In the genomic region with DNA sequence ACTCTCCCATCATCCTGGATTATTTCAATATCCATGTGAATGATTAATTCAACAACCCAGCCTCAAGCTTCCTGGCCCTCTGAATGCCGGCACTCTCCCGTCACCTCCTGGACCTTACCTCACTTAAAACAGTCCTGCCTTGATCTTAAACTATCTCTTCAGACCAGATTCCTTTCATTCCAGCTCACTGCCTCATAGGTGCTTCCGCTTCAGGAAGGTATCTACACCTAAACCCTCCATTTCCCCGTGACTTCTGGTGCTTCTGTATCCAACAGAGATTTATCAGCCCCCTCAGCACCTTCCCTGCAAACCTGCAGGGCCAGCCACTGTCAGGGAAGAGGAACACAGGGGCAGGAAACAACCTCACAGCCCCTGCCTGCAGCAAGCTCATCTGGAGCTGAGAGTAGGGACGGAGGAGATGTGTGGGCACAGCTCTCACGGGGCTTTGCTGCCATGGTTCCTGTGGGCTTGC, we compare ENCODE assay signal across 20 cellular contexts.
DNase-seq lines count a peak whose midpoint lies in the region; ATAC-seq, FAIRE-seq and TF ChIP-seq lines count a peak whose summit lies in the region.
"Had no signal": no experiment of that assay in that cellular context is flagged by ENCODE, and none has a peak within 500 bp of the region (broad histone marks: within the 10 kb centered on the region; RNA-seq: fewer than 3 reads in every experiment).

No MANE protein-coding gene starts in this region.

- no peak overlapping the region for H4K91ac ChIP-seq in H1 (replicated peaks; ENCODE audit: insufficient read length, low read length)

- TF ChIP-seq CTCF in HepG2 (CRISPR knock-in tag; IDR thresholded peaks at IDR 0.05) (no peak), right lobe of liver (IDR thresholded peaks at IDR 0.05) (no peak), H1 (IDR thresholded peaks at IDR 0.05; ENCODE audit: control extremely low read depth in 1 of 3, insufficient read depth in 1 of 3, low read depth in 1 of 3, low read length in 3 of 3) (no peak)

- H3K79me2 ChIP-seq in HepG2 (ENCODE audit: insufficient read depth, low read length) (no peaks in the 10 kb centered on the region), H1 (ENCODE audit: control insufficient read depth in 1 of 2, insufficient read depth in 2 of 2, low read length in 2 of 2) (no peaks in the 10 kb centered on the region)

- H3K4me3 ChIP-seq in HepG2 (replicated peaks in 1 of 3; ENCODE audit: insufficient read depth in 1 of 3, low read depth in 2 of 3, low read length in 3 of 3) = no peak overlapping the region
- no peak overlapping the region for H3K4me3 ChIP-seq in right lobe of liver
- H3K4me3 ChIP-seq in H1 (ENCODE audit: extremely low read depth in 1 of 4, insufficient read depth in 2 of 4, low read depth in 3 of 4, low read length in 4 of 4) = no peak overlapping the region
- H3K4me3 ChIP-seq: skin epidermis had no signal

- H3K18ac ChIP-seq in H1 (ENCODE audit: extremely low read depth, low read length) = peak overlapping the region; percentile 19

- peak overlapping the region; percentile 78 for H2BK12ac ChIP-seq in H1 (ENCODE audit: low read depth, low read length)

- WGBS in HepG2 (ENCODE audit: low lambda C conversion rate) = 27% methylated on average over 6 of the region's 6 CpGs
- 71% methylated on average over 6 of the region's 6 CpGs for WGBS in right lobe of liver (ENCODE audit: insufficient coverage, low coverage, low lambda C conversion rate, missing lambda C conversion rate)
- WGBS in H1 (ENCODE audit: extremely low coverage in 1 of 2, insufficient coverage in 1 of 2, insufficient read length in 1 of 2, insufficient replicate concordance in 2 of 2, low coverage in 1 of 2, low lambda C conversion rate in 2 of 2, missing lambda C conversion rate in 1 of 2), 2 experiments = 28% methylated on average over 6 of the region's 6 CpGs; no CpG with 5 or more reads in 1 of the 2 experiments

- H3K9me3 ChIP-seq in HepG2 (ENCODE audit: low read length) = no peaks in the 10 kb centered on the region
- no peaks in the 10 kb centered on the region for H3K9me3 ChIP-seq in right lobe of liver
- H3K9me3 ChIP-seq in H1 (ENCODE audit: insufficient read depth in 2 of 2, low read depth in 1 of 2, low read length in 1 of 2) = no peaks in the 10 kb centered on the region

- H2AK5ac ChIP-seq in H1 (ENCODE audit: low read depth, low read length) = no peak overlapping the region

- no peak overlapping the region for H3K9ac ChIP-seq in HepG2 (ENCODE audit: insufficient read depth, low read depth, low read length)
- H3K9ac ChIP-seq in H1 (replicated peaks in 1 of 4; ENCODE audit: extremely low read depth in 1 of 4, low read depth in 3 of 4, low read length in 3 of 4) = no peak overlapping the region; a peak in 2 of 7 replicates
- H3K9ac ChIP-seq: KMS-11 had no signal

- POLR2A ChIA-PET in HepG2 (lab: Yijun Ruan, JAX) (no interaction called here), H1 (lab: Charles Lee; ENCODE audit: partially characterized antibody) (interaction anchor here (0.8 to 2.0 kb wide), 3 partner anchors 16 to 190 kb away, joined by 3 to 6 read pairs (median 3); a partner anchor contains a TSS)

- H3K56ac ChIP-seq in H1 (replicated peaks; ENCODE audit: insufficient read length, low read depth, low read length) = no peak overlapping the region

- H3K27me3 Mint-ChIP-seq in activated CD8-positive, alpha-beta memory T cell treated with anti-CD3 and anti-CD28 coated beads, Interleukin-2, amount 10 ng/mL, durations not matched to agents 7 days and 5 days = peaks cover 18% of the 10 kb centered on the region

- H3K36me3 Mint-ChIP-seq in activated CD8-positive, alpha-beta memory T cell treated with anti-CD3 and anti-CD28 coated beads, Interleukin-2, amount 10 ng/mL, durations not matched to agents 7 days and 5 days = no peaks in the 10 kb centered on the region
- H3K36me3 Mint-ChIP-seq: CD8-positive, alpha-beta memory T cell had no signal

- TF ChIP-seq RAD21 in HepG2 (CRISPR knock-in tag; IDR thresholded peaks at IDR 0.05) (no peak), H1 (IDR thresholded peaks at IDR 0.05 in 1 of 2, conservative IDR thresholded peaks at IDR 0.05 in 1 of 2; ENCODE audit: low read depth in 2 of 2, low read length in 2 of 2) (0 out of 4 replicates have a peak, but pooled peaks of 1 of the 2 experiments have one; percentile 4)

- H3K4me1 ChIP-seq in HepG2 (ENCODE audit: insufficient read depth, low read length) = peaks cover 22% of the 10 kb centered on the region
- peaks cover 0 to 11% (median 2%) of the 10 kb centered on the region in 4 donors for H3K4me1 ChIP-seq in right lobe of liver
- peaks cover 7 to 16% (median 12%) of the 10 kb centered on the region in 4 experiments for H3K4me1 ChIP-seq in H1 (replicated peaks in 1 of 4; ENCODE audit: control insufficient read depth in 3 of 4, insufficient read depth in 4 of 4, low read length in 3 of 4)

- H3K4ac ChIP-seq in H1 (replicated peaks; ENCODE audit: insufficient read length, low read depth, low read length) = no peak overlapping the region

- CTCF ChIA-PET in HepG2 (lab: Yijun Ruan, JAX; ENCODE audit: low intra/inter-chr PET ratio, low total read pairs) (no interaction called here), H1 (lab: Charles Lee; ENCODE audit: partially characterized antibody) (interaction anchor here (1.1 to 1.6 kb wide), 4 partner anchors 12 to 254 kb away, joined by 3 to 7 read pairs (median 4); no protein-coding TSS in a partner anchor)
- CTCF ChIA-PET in activated CD8-positive, alpha-beta memory T cell treated with anti-CD3 and anti-CD28 coated beads, Interleukin-2, amount 10 ng/mL, durations not matched to agents 7 days and 5 days (lab: Charles Lee) = no interaction called here

- H3K27ac ChIP-seq in HepG2 (ENCODE audit: extremely low read length, insufficient read depth, low read length) (no peak overlapping the region), right lobe of liver (no peak overlapping the region), H1 (ENCODE audit: low read depth, low read length) (no peak overlapping the region)
- H3K27ac ChIP-seq: KMS-11, skin epidermis had no signal

- H2BK5ac ChIP-seq in H1 (ENCODE audit: low read depth, low read length) = peak overlapping the region; percentile 93; the same call in 1 of the 2 replicates

- H2AFZ ChIP-seq in HepG2 (ENCODE audit: low read length) (no peak overlapping the region), H1 (ENCODE audit: low read length) (peak overlapping the region; percentile 98)

- H4K5ac ChIP-seq in H1 (ENCODE audit: insufficient read length, low read depth, low read length) = no peak overlapping the region

- no peaks in the 10 kb centered on the region for H3K9me3 Mint-ChIP-seq in activated CD8-positive, alpha-beta memory T cell treated with anti-CD3 and anti-CD28 coated beads, Interleukin-2, amount 10 ng/mL, durations not matched to agents 7 days and 5 days (ENCODE audit: low read depth)
- H3K9me3 Mint-ChIP-seq: activated T-helper 2 cell treated with anti-CD3 and anti-CD28 coated beads, Interferon-gamma antibody, Interleukin-2, Interleukin-4, amounts not matched to agents 10 μg/mL and 5 μg/mL and 100 μg/mL, durations not matched to agents 14 hours and 24 hours and 36 hours; CD8-positive, alpha-beta memory T cell; stimulated activated naive CD8-positive, alpha-beta T cell treated with anti-CD3 and anti-CD28 coated beads, Interleukin-15, Interleukin-2, amounts not matched to agents 100 ng/mL and 50 ng/mL, for 24 hours had no signal

- H3K4me2 ChIP-seq in HepG2 (ENCODE audit: low read depth, low read length) (peak overlapping the region; percentile 10; the same call in 1 of the 2 replicates), H1 (ENCODE audit: insufficient read depth in 1 of 2, low read depth in 2 of 2, low read length in 2 of 2) (peak overlapping the region; percentile 50 to 51)
- H3K4me2 ChIP-seq: KMS-11 had no signal

- H2BK120ac ChIP-seq in H1 (replicated peaks; ENCODE audit: low read depth, low read length) = no peak overlapping the region

- no peak overlapping the region for H4K8ac ChIP-seq in H1 (ENCODE audit: extremely low read depth, insufficient read depth, low read length)

- DNase-seq in HepG2 (ENCODE audit: low spot score) (peak; percentile 18), right lobe of liver (no peak), H1 (ENCODE audit: low read depth in 1 of 2, low spot score in 2 of 2) (no peak), kidney glomerular epithelial cell (lab: John Stamatoyannopoulos, UW) (peak; percentile 96), T-helper 2 cell (no peak), T1000 (lab: John Stamatoyannopoulos, UW) (no peak)
- DNase-seq in activated CD8-positive, alpha-beta memory T cell treated with anti-CD3 and anti-CD28 coated beads, Interleukin-2, amount 10 ng/mL, durations not matched to agents 7 days and 5 days = no peak
- no peak for DNase-seq in activated effector memory CD4-positive, alpha-beta T cell treated with anti-CD3 and anti-CD28 coated beads, Interleukin-2, amount 50 U/mL, for 16 hours
- DNase-seq: activated CD4-positive, alpha-beta T cell treated with anti-CD3 and anti-CD28 coated beads, Interleukin-2, amount 50 U/mL, for 48 hours; CD8-positive, alpha-beta memory T cell; effector CD8-positive, alpha-beta T cell; GF-D8; NCI-H1694; NCI-H526; SHP77 treated with DMSO at 0.1 percent for 48 hours had no signal

- 0 out of 2 replicates have a peak, but pooled peaks cover 3% of the 10 kb centered on the region for H4K20me1 ChIP-seq in HepG2 (ENCODE audit: insufficient read depth, low read length)
- no peaks in the 10 kb centered on the region for H4K20me1 ChIP-seq in H1 (replicated peaks in 1 of 2; ENCODE audit: control insufficient read depth in 1 of 2, insufficient read depth in 2 of 2, low read length in 2 of 2)

- no peak for FAIRE-seq in HepG2 (lab: Jason Lieb, UNC)
- FAIRE-seq in H1 (lab: Jason Lieb, UNC) = peak; percentile 48
- FAIRE-seq: A204.1 had no signal

- no peak overlapping the region for H3K4me3 Mint-ChIP-seq in activated CD8-positive, alpha-beta memory T cell treated with anti-CD3 and anti-CD28 coated beads, Interleukin-2, amount 10 ng/mL, durations not matched to agents 7 days and 5 days
- H3K4me3 Mint-ChIP-seq: CD8-positive, alpha-beta memory T cell; stimulated activated naive CD8-positive, alpha-beta T cell treated with anti-CD3 and anti-CD28 coated beads, Interleukin-15, Interleukin-2, amounts not matched to agents 100 ng/mL and 50 ng/mL, for 24 hours had no signal

- H2BK20ac ChIP-seq in H1 (ENCODE audit: low read length) = peak overlapping the region; percentile 23; the same call in 1 of the 2 replicates

- H3K36me3 ChIP-seq in HepG2 (replicated peaks in 1 of 2; ENCODE audit: control insufficient read depth in 1 of 2, insufficient read depth in 2 of 2, low read length in 2 of 2) (no peaks in the 10 kb centered on the region), right lobe of liver (no peaks in the 10 kb centered on the region), H1 (ENCODE audit: control insufficient read depth in 2 of 4, insufficient read depth in 4 of 4, low read length in 3 of 4) (no peaks in the 10 kb centered on the region)

- ATAC-seq in HepG2 (no peak), right lobe of liver (no peak)
- no peak for ATAC-seq in activated CD8-positive, alpha-beta memory T cell treated with anti-CD3 and anti-CD28 coated beads, Interleukin-2, amount 10 ng/mL, durations not matched to agents 7 days and 5 days

- no peak overlapping the region; the same call in 1 of the 2 replicates for H2BK15ac ChIP-seq in H1 (ENCODE audit: low read length)

- H3K79me1 ChIP-seq in H1 (ENCODE audit: low read depth, low read length) = no peaks in the 10 kb centered on the region

- H3K23me2 ChIP-seq in H1 (ENCODE audit: low read depth, low read length) = no peaks in the 10 kb centered on the region

- no peak overlapping the region for H3K14ac ChIP-seq in H1 (ENCODE audit: insufficient read length)

- BruUV-seq in HepG2 (replicated peaks; lab: Mats Ljungman, UMichigan) = no TSS peak

- intact Hi-C loops in HepG2 (cut with micrococcal nuclease; ENCODE audit: unreplicated experiment) (no loop called here), right lobe of liver (cut with DNase I) (no loop called here)

- no peak overlapping the region for H3K23ac ChIP-seq in H1 (ENCODE audit: insufficient read length)

- TF ChIP-seq POLR2A in HepG2 (IDR thresholded peaks at IDR 0.05; ENCODE audit: insufficient read depth in 1 of 2, low read depth in 2 of 2, low read length in 2 of 2) (no peak), right lobe of liver (IDR thresholded peaks at IDR 0.05) (no peak), H1 (IDR thresholded peaks at IDR 0.05; ENCODE audit: control extremely low read depth in 1 of 2, low read depth in 2 of 2, low read length in 2 of 2) (0 out of 3 replicates have a peak, but pooled peaks of 1 of the 2 experiments have one; percentile 24)

- no peak overlapping the region for H3K27ac Mint-ChIP-seq in activated CD8-positive, alpha-beta memory T cell treated with anti-CD3 and anti-CD28 coated beads, Interleukin-2, amount 10 ng/mL, durations not matched to agents 7 days and 5 days
- H3K27ac Mint-ChIP-seq: activated T-helper 2 cell treated with anti-CD3 and anti-CD28 coated beads, Interferon-gamma antibody, Interleukin-2, Interleukin-4, amounts not matched to agents 10 μg/mL and 5 μg/mL and 100 μg/mL, durations not matched to agents 14 hours and 24 hours and 36 hours; CD8-positive, alpha-beta memory T cell; stimulated activated naive CD8-positive, alpha-beta T cell treated with anti-CD3 and anti-CD28 coated beads, Interleukin-15, Interleukin-2, amounts not matched to agents 100 ng/mL and 50 ng/mL, for 24 hours had no signal

- TF ChIP-seq EP300 in HepG2 (IDR thresholded peaks at IDR 0.05; ENCODE audit: low read depth in 2 of 2, low read length in 2 of 2) (no peak), HepG2 (CRISPR knock-in tag; IDR thresholded peaks at IDR 0.05; ENCODE audit: borderline replicate concordance) (no peak), H1 (IDR thresholded peaks at IDR 0.05; ENCODE audit: borderline replicate concordance in 1 of 2, low read depth in 2 of 2, low read length in 2 of 2) (no peak)

- no peaks in the 10 kb centered on the region for H3K4me1 Mint-ChIP-seq in activated CD8-positive, alpha-beta memory T cell treated with anti-CD3 and anti-CD28 coated beads, Interleukin-2, amount 10 ng/mL, durations not matched to agents 7 days and 5 days
- H3K4me1 Mint-ChIP-seq: CD8-positive, alpha-beta memory T cell had no signal

- H3K27me3 ChIP-seq in HepG2 (ENCODE audit: control insufficient read depth in 1 of 2, insufficient read depth in 2 of 2, low read length in 2 of 2) (no peaks in the 10 kb centered on the region), right lobe of liver (no peaks in the 10 kb centered on the region), H1 (replicated peaks in 1 of 4; ENCODE audit: control insufficient read depth in 3 of 4, extremely low read depth in 1 of 4, insufficient read depth in 3 of 4, low read length in 3 of 4) (no peaks in the 10 kb centered on the region)

- in situ Hi-C loops in HepG2 (cut with HindIII; ENCODE audit: extremely low pct_ligation_motif_present, low pct_unique_long_range_greater_than_20kb) = loop anchor here (5.0 kb wide), 2 partner anchors 174 to 249 kb away; no protein-coding TSS in a partner anchor

Comparison
In these comparisons a context has a peak if more than half of its experiments do, and no peak if none do; other contexts are left out.
1. DNase-seq: peak in HepG2 (single experiment) and kidney glomerular epithelial cell (single experiment); none in right lobe of liver (0 of 3), H1 (0 of 2), activated CD8-positive, alpha-beta memory T cell treated with anti-CD3 and anti-CD28 coated beads, Interleukin-2, amount 10 ng/mL, durations not matched to agents 7 days and 5 days (single experiment), T-helper 2 cell (0 of 5), activated effector memory CD4-positive, alpha-beta T cell treated with anti-CD3 and anti-CD28 coated beads, Interleukin-2, amount 50 U/mL, for 16 hours (single experiment) and T1000 (single experiment).